Comparison of ENCODE assay signal across 6 cellular contexts in the genomic region with DNA sequence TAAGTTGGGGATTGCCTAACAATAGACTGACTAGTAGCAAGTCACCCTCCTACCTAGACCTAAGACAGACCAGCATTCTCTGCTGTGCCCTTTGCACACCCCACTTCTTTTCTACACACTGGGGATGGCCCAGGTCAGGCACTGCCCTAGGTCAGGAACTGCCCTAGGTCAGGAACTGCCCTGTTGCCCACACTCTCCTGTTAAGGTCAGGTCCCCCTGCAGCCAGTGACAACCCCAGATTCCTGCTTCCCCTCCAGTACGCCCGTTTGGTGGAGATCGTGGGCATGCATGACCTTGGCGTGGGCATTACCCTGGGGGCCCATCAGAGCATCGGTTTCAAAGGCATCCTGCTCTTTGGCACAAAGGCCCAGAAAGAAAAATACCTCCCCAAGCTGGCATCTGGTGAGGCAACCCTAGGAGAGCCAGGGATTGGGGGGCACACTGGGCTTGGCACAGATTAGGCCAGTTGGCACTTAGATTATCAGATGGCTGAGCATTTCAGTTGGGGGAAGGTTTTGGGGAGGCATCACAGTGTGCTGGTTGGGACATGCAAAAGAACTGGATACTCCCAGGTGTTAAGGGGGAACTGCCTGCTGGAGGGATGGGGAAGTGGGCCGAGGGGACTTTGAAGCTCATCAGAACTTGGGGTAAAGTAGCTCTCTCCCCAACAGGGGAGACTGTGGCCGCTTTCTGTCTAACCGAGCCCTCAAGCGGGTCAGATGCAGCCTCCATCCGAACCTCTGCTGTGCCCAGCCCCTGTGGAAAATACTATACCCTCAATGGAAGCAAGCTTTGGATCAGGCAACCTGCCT. TPM values are rescaled to one million over a fixed set of nuclear protein-coding genes. Genes with fewer than 3 reads are reported as not detected.
DNase-seq lines count a peak whose midpoint lies in the region; ATAC-seq lines count a peak whose summit lies in the region.

No MANE protein-coding gene starts in this region.

- H3K36me3 Mint-ChIP-seq in CD8-positive, alpha-beta memory T cell: peaks cover 0 to 55% (median 2%) of the 10 kb centered on the region in 3 donors
- H3K36me3 Mint-ChIP-seq in activated naive CD4-positive, alpha-beta T cell treated with anti-CD3 and anti-CD28 coated beads, Interleukin-2, amount 50 U/mL, for 72 hours: peaks cover 14 to 29% of the 10 kb centered on the region in 2 donors

- H3K27ac Mint-ChIP-seq in CD8-positive, alpha-beta memory T cell: peak overlapping the region in 7 of 8 donors; percentile 81 to 98 (median 93)
- peak overlapping the region; percentile 89 to 92 for H3K27ac Mint-ChIP-seq in activated naive CD4-positive, alpha-beta T cell treated with anti-CD3 and anti-CD28 coated beads, Interleukin-2, amount 50 U/mL, for 72 hours

- H3K27me3 ChIP-seq in CD8-positive, alpha-beta memory T cell (ENCODE audit: insufficient read depth, low read length, poor library complexity, severe bottlenecking): no peaks in the 10 kb centered on the region

- WGBS in mesodermal cell (ENCODE audit: insufficient coverage in 2 of 2), 2 experiments: 96 to 98% methylated on average over 6 to 8 of the region's 10 CpGs

- H3K9me3 ChIP-seq in CD8-positive, alpha-beta memory T cell (ENCODE audit: low read length): no peaks in the 10 kb centered on the region
- H3K9me3 ChIP-seq in mesodermal cell (ENCODE audit: control insufficient read depth, low read length): no peaks in the 10 kb centered on the region

- H3K27ac ChIP-seq in CD8-positive, alpha-beta memory T cell (ENCODE audit: low read depth, low read length): no peak overlapping the region
- no peak overlapping the region for H3K27ac ChIP-seq in mesodermal cell (ENCODE audit: low read depth, low read length, severe bottlenecking)

- H3K9me3 Mint-ChIP-seq in CD8-positive, alpha-beta memory T cell: no peaks in the 10 kb centered on the region
- H3K9me3 Mint-ChIP-seq in activated naive CD4-positive, alpha-beta T cell treated with anti-CD3 and anti-CD28 coated beads, Interleukin-2, amount 50 U/mL, for 72 hours: no peaks in the 10 kb centered on the region

- H3K4me3 Mint-ChIP-seq in CD8-positive, alpha-beta memory T cell: peak overlapping the region; percentile 74 to 96 (median 93)

- in situ Hi-C loops in ACHN (cut with HindIII; ENCODE audit: low pct_ligation_motif_present, low pct_unique_long_range_greater_than_20kb, low sequenced_read_pairs): no loop called here

- H3K4me1 ChIP-seq in CD8-positive, alpha-beta memory T cell (ENCODE audit: insufficient read depth, low read length): peaks cover 42% of the 10 kb centered on the region
- H3K4me1 ChIP-seq in mesodermal cell (ENCODE audit: control insufficient read depth, insufficient read depth, low read length, poor library complexity, severe bottlenecking): peaks cover 40% of the 10 kb centered on the region

- H3K4me1 Mint-ChIP-seq in CD8-positive, alpha-beta memory T cell: peaks cover 28 to 47% (median 34%) of the 10 kb centered on the region in 3 donors

- POLR2A ChIA-PET in CD8-positive, alpha-beta memory T cell (lab: Charles Lee): interaction anchor here (1.0 to 3.1 kb wide), 4 partner anchors 13 to 21 kb away, joined by 5 to 31 read pairs (median 10); partner anchors contain the start of genes DVL2, GABARAP and PHF23

- DNase-seq in CD8-positive, alpha-beta memory T cell: no peak
- no peak for DNase-seq in activated naive CD4-positive, alpha-beta T cell treated with anti-CD3 and anti-CD28 coated beads, Interleukin-2, amount 50 U/mL, for 72 hours (ENCODE audit: low spot score in 2 of 2)
- DNase-seq in ACHN (no peak), HuH-7 (ENCODE audit: low spot score) (no peak)
- no peak for DNase-seq in activated effector memory CD4-positive, alpha-beta T cell treated with Interleukin-2 at 50 U/mL for 16 hours

- peaks cover 25% of the 10 kb centered on the region for H3K36me3 ChIP-seq in CD8-positive, alpha-beta memory T cell (ENCODE audit: insufficient read depth, low read length)
- H3K36me3 ChIP-seq in mesodermal cell (ENCODE audit: control insufficient read depth, insufficient read depth, low read length): peaks cover 54% of the 10 kb centered on the region

- no peak for ATAC-seq in activated naive CD4-positive, alpha-beta T cell treated with anti-CD3 and anti-CD28 coated beads, Interleukin-2, amount 50 U/mL, for 72 hours

- no peaks in the 10 kb centered on the region for H3K27me3 Mint-ChIP-seq in CD8-positive, alpha-beta memory T cell

- CTCF ChIA-PET in CD8-positive, alpha-beta memory T cell (lab: Charles Lee): interaction anchor here (0.8 to 4.7 kb wide), 9 partner anchors 13 to 339 kb away, joined by 3 to 23 read pairs (median 5); partner anchors contain the start of genes DVL2 and SLC2A4

- H3K4me3 ChIP-seq in CD8-positive, alpha-beta memory T cell (ENCODE audit: low read length): no peak overlapping the region
- peak overlapping the region; percentile 87 for H3K4me3 ChIP-seq in mesodermal cell (ENCODE audit: extremely low read depth, insufficient read depth, low read length, poor library complexity, severe bottlenecking)

RNA-seq across cellular contexts. Expression of gene ACADVL, which starts 1.7 kb away (rescaled TPM):
- 100 to 1,000 TPM; 281 to 288 TPM for total RNA-seq in CD8-positive, alpha-beta memory T cell
- polyA plus RNA-seq in CD8-positive, alpha-beta memory T cell: 109 TPM
- total RNA-seq in activated naive CD4-positive, alpha-beta T cell treated with anti-CD3 and anti-CD28 coated beads, Interleukin-2, amount 50 U/mL, for 72 hours: 100 to 1,000 TPM; 360 to 445 TPM
- polyA plus RNA-seq in mesodermal cell (2013, experiment 1 of 2): 270 TPM
- 238 TPM for polyA plus RNA-seq in mesodermal cell (2013, experiment 2 of 2)

RNA-seq across cellular contexts. Expression of gene DLG4, which starts 1.9 kb away (rescaled TPM):
- 1 to 10 TPM; 3.5 to 4.4 TPM for total RNA-seq in CD8-positive, alpha-beta memory T cell
- 0.45 TPM for polyA plus RNA-seq in CD8-positive, alpha-beta memory T cell
- total RNA-seq in activated naive CD4-positive, alpha-beta T cell treated with anti-CD3 and anti-CD28 coated beads, Interleukin-2, amount 50 U/mL, for 72 hours: 10 to 100 TPM; 20.1 to 27.1 TPM
- 57.4 TPM for polyA plus RNA-seq in mesodermal cell (2013, experiment 1 of 2)
- 47.2 TPM for polyA plus RNA-seq in mesodermal cell (2013, experiment 2 of 2)

RNA-seq across cellular contexts. Expression of gene DVL2, which starts 12.8 kb away (rescaled TPM):
- total RNA-seq in CD8-positive, alpha-beta memory T cell: 10 to 100 TPM; 61.8 to 65.5 TPM
- 24.0 TPM for polyA plus RNA-seq in CD8-positive, alpha-beta memory T cell
- 10 to 100 TPM; 56.2 to 73.4 TPM for total RNA-seq in activated naive CD4-positive, alpha-beta T cell treated with anti-CD3 and anti-CD28 coated beads, Interleukin-2, amount 50 U/mL, for 72 hours
- 67.5 TPM for polyA plus RNA-seq in mesodermal cell (2013, experiment 1 of 2)
- 54.8 TPM for polyA plus RNA-seq in mesodermal cell (2013, experiment 2 of 2)

RNA-seq across cellular contexts. Expression of gene PHF23, which starts 17.8 kb away (rescaled TPM):
- total RNA-seq in CD8-positive, alpha-beta memory T cell: 10 to 100 TPM; 48.0 to 51.9 TPM
- 25.8 TPM for polyA plus RNA-seq in CD8-positive, alpha-beta memory T cell
- 10 to 100 TPM; 25.9 to 52.4 TPM for total RNA-seq in activated naive CD4-positive, alpha-beta T cell treated with anti-CD3 and anti-CD28 coated beads, Interleukin-2, amount 50 U/mL, for 72 hours
- polyA plus RNA-seq in mesodermal cell (2013, experiment 1 of 2): 55.4 TPM
- polyA plus RNA-seq in mesodermal cell (2013, experiment 2 of 2): 46.8 TPM

RNA-seq across cellular contexts. Expression of gene GABARAP, which starts 20.8 kb away (rescaled TPM):
- 100 to 1,000 TPM; 156 to 165 TPM for total RNA-seq in CD8-positive, alpha-beta memory T cell
- 914 TPM for polyA plus RNA-seq in CD8-positive, alpha-beta memory T cell
- 100 to 1,000 TPM; 167 to 298 TPM for total RNA-seq in activated naive CD4-positive, alpha-beta T cell treated with anti-CD3 and anti-CD28 coated beads, Interleukin-2, amount 50 U/mL, for 72 hours
- 588 TPM for polyA plus RNA-seq in mesodermal cell (2013, experiment 1 of 2)
- polyA plus RNA-seq in mesodermal cell (2013, experiment 2 of 2): 514 TPM
